ENCODE assay signal across 8 cellular contexts in genomic region chr11:62336949-62337681, GRCh38. TPM values are rescaled to one million over a fixed set of nuclear protein-coding genes. Genes with fewer than 3 reads are reported as not detected.
A peak's percentile ranks its signal among the peaks of the same experiment; 100 is the strongest.
DNase-seq lines count a peak whose midpoint lies in the region; ATAC-seq and TF ChIP-seq lines count a peak whose summit lies in the region.

Gene ASRGL1 (plus strand): TSS chr11:62337448. CDS start chr11:62337978, 530 bp downstream.

- peak within 1 kb of the TSS; percentile 57 for H3K27ac Mint-ChIP-seq in Calu3 (ENCODE audit: unreplicated experiment)

- BruUV-seq in Calu3 (replicated peaks; lab: Mats Ljungman, UMichigan) = TSS peak; percentile 75

- CTCF ChIA-PET in Calu3 (lab: Charles Lee) = interaction anchor here (0.5 to 1.5 kb wide), 5 partner anchors 9 to 118 kb away, joined by 3 to 5 read pairs (median 4); no protein-coding TSS in a partner anchor

- peak within 1 kb of the TSS in 1 of 2 donors; percentile 49 for H3K9ac ChIP-seq in liver (ENCODE audit: low read depth in 1 of 2, low read length in 2 of 2)

- H3K9me3 Mint-ChIP-seq in Calu3 (ENCODE audit: low read depth, unreplicated experiment) = no peaks in the 10 kb centered on the region

- intact Hi-C loops in Calu3 (cut with micrococcal nuclease; ENCODE audit: unreplicated experiment) = no loop called here

- H3K4me1 ChIP-seq in liver (ENCODE audit: control insufficient read depth in 4 of 4, insufficient read depth in 4 of 4, low read length in 3 of 4) = peaks cover 0 to 20% (median 8%) of the 10 kb centered on the region in 4 donors

- H3K4me3 ChIP-seq in liver (ENCODE audit: low read depth in 1 of 3, low read length in 3 of 3) = peak within 1 kb of the TSS; percentile 72 to 82 (median 76)

- H3K36me3 Mint-ChIP-seq in Calu3 (ENCODE audit: insufficient read depth, unreplicated experiment) = peaks cover 21% of the 10 kb centered on the region

- no peak for TF ChIP-seq RAD21 in liver (IDR thresholded peaks at IDR 0.05)

- no peak for TF ChIP-seq CTCF in Calu3 (IDR thresholded peaks at IDR 0.05; ENCODE audit: unreplicated experiment)
- no peak for TF ChIP-seq CTCF in liver (IDR thresholded peaks at IDR 0.05; ENCODE audit: low read depth, low read length, missing input control)

- H3K27me3 Mint-ChIP-seq in Calu3 (ENCODE audit: unreplicated experiment) = peaks cover 25% of the 10 kb centered on the region

- 20% methylated on average over 67 of the region's 67 CpGs for WGBS in liver

- no peaks in the 10 kb centered on the region for H3K36me3 ChIP-seq in liver (ENCODE audit: control insufficient read depth in 4 of 4, insufficient read depth in 3 of 4, low read depth in 1 of 4, low read length in 3 of 4)

- ATAC-seq in HG02759 (IDR thresholded peaks at IDR 0.05; ENCODE audit: unreplicated experiment) = peak; percentile 84
- no peak for ATAC-seq in HG02885 (IDR thresholded peaks at IDR 0.05; ENCODE audit: poor library complexity, unreplicated experiment)

- peak within 1 kb of the TSS; percentile 80 for H3K4me3 Mint-ChIP-seq in Calu3 (ENCODE audit: low read depth, unreplicated experiment)

- H3K27me3 ChIP-seq in liver (ENCODE audit: control insufficient read depth in 4 of 4, insufficient read depth in 4 of 4, low read length in 3 of 4) = no peaks in the 10 kb centered on the region

- no peak within 1 kb of the TSS for H3K27ac ChIP-seq in liver (ENCODE audit: low read depth in 1 of 2, low read length in 2 of 2)

- peaks cover 26% of the 10 kb centered on the region for H3K4me1 Mint-ChIP-seq in Calu3 (ENCODE audit: low read depth, unreplicated experiment)

- H3K9me3 ChIP-seq in liver (ENCODE audit: control insufficient read depth in 4 of 4, low read length in 3 of 4) = no peaks in the 10 kb centered on the region

- DNase-seq in Calu3 = peak; percentile 94
- DNase-seq in NCI-H460 (ENCODE audit: extremely low read depth, low read depth) = peak; percentile 46
- DNase-seq in activated CD4-positive, alpha-beta T cell treated with anti-CD3 and anti-CD28 coated beads, Interleukin-2, amount 50 U/mL, for 4 hours = peak; percentile 69 to 72
- DNase-seq in dermis microvascular lymphatic vessel endothelial cell (ENCODE audit: low read depth in 2 of 2) = peak; percentile 45 to 69
- DNase-seq in stimulated activated CD4-positive, alpha-beta T cell treated with anti-CD3 and anti-CD28 coated beads, Interleukin-2, amount 100 ng/mL, for 48 hours = peak; percentile 67 to 73

TF ChIP-seq in liver, 16 proteins besides CTCF, POLR2A, EP300 and RAD21:
- TF ChIP-seq EGR1 (IDR thresholded peaks at IDR 0.05; ENCODE audit: low read depth in 2 of 2) = no peak
- TF ChIP-seq FOXA1 (IDR thresholded peaks at IDR 0.05) = no peak
- no peak for TF ChIP-seq JUND (IDR thresholded peaks at IDR 0.05)
- TF ChIP-seq SP1 (IDR thresholded peaks at IDR 0.05) = no peak
- TF ChIP-seq REST (IDR thresholded peaks at IDR 0.05) = no peak
- TF ChIP-seq RXRA (IDR thresholded peaks at IDR 0.05) = no peak
- no peak for TF ChIP-seq HNF4A (conservative IDR thresholded peaks at IDR 0.05)
- TF ChIP-seq NR2F2 (IDR thresholded peaks at IDR 0.05) = no peak
- no peak for TF ChIP-seq HNF4G (IDR thresholded peaks at IDR 0.05)
- TF ChIP-seq GABPA (IDR thresholded peaks at IDR 0.05 in 1 of 2, conservative IDR thresholded peaks at IDR 0.05 in 1 of 2) = no peak
- TF ChIP-seq ATF3 (IDR thresholded peaks at IDR 0.05) = no peak
- no peak for TF ChIP-seq YY1 (IDR thresholded peaks at IDR 0.05)
- no peak for TF ChIP-seq FOXA2 (IDR thresholded peaks at IDR 0.05)
- no peak for TF ChIP-seq TAF1 (conservative IDR thresholded peaks at IDR 0.05)
- TF ChIP-seq MAX (IDR thresholded peaks at IDR 0.05) = no peak
- no peak for TF ChIP-seq ZBTB33 (IDR thresholded peaks at IDR 0.05)

RNA-seq across cellular contexts. Expression of gene ASRGL1, which starts in this region (rescaled TPM):
- total RNA-seq in Calu3 (2022) (30.3 and 38.7 TPM in 2 replicates), dermis microvascular lymphatic vessel endothelial cell (8.6 and 9.6 TPM in 2 replicates), liver (10 to 100 TPM in 1 of 2 donors, 1 to 10 TPM in 1; 3.7 to 15.2 TPM)
- total RNA-seq in NCI-H460 (2014; rRNA removed; shearing (Covaris generic)) = 2.9 and 3.4 TPM in 2 replicates
- polyA plus RNA-seq in NCI-H460 (2014; cell fraction: nucleus; rRNA removed) = 7.7 and 8.2 TPM in 2 replicates
- polyA plus RNA-seq in liver = 10 to 100 TPM in 1 of 2 donors, 1 to 10 TPM in 1; 4.4 to 11.9 TPM
